1 cellular context compared by ENCODE assay signal in the genomic region with DNA sequence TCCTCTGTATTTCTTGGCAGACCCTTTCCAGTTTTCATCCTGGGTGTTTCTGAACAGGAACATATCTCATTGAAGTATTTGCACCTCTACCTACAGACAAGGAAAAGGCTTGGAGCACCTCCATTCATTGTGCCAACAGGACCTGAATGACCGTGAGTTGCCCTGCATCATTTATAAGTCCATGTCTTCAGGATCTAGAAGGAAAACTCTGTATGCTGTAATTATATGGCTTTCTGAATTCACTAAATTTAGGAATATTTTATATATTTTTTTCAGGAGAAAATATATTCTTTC.
TF ChIP-seq lines count a peak whose summit lies in the region.

No MANE protein-coding gene starts in this region.

TF ChIP-seq in H1, 55 proteins besides CTCF, POLR2A, EP300 and RAD21 (continued from another document):
- TF ChIP-seq, protein P1, sequence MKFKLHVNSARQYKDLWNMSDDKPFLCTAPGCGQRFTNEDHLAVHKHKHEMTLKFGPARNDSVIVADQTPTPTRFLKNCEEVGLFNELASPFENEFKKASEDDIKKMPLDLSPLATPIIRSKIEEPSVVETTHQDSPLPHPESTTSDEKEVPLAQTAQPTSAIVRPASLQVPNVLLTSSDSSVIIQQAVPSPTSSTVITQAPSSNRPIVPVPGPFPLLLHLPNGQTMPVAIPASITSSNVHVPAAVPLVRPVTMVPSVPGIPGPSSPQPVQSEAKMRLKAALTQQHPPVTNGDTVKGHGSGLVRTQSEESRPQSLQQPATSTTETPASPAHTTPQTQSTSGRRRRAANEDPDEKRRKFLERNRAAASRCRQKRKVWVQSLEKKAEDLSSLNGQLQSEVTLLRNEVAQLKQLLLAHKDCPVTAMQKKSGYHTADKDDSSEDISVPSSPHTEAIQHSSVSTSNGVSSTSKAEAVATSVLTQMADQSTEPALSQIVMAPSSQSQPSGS (IDR thresholded peaks at IDR 0.05; ENCODE audit: low read length), result no peak
- TF ChIP-seq RFX5 (IDR thresholded peaks at IDR 0.05; ENCODE audit: borderline replicate concordance, low read depth, low read length) (no peak), CREB1 (IDR thresholded peaks at IDR 0.05) (no peak), NANOG (IDR thresholded peaks at IDR 0.05; ENCODE audit: insufficient read depth, low read depth, low read length, poor library complexity, severe bottlenecking) (no peak), CHD2 (IDR thresholded peaks at IDR 0.05; ENCODE audit: low read length) (no peak), EZH2 (IDR thresholded peaks at IDR 0.05; ENCODE audit: low read depth, low read length, severe bottlenecking) (no peak), CEBPB (IDR thresholded peaks at IDR 0.05; ENCODE audit: low read depth, low read length) (no peak), HDAC2 (IDR thresholded peaks at IDR 0.05; ENCODE audit: borderline replicate concordance in 1 of 2, low read depth in 2 of 2, low read length in 2 of 2) (no peak), RNF2 (IDR thresholded peaks at IDR 0.05; ENCODE audit: borderline replicate concordance, low read depth, low read length, missing control alignments, poor library complexity, severe bottlenecking) (no peak), CBX5 (IDR thresholded peaks at IDR 0.05; ENCODE audit: low read depth, low read length) (no peak), RXRA (IDR thresholded peaks at IDR 0.05; ENCODE audit: insufficient read depth, low read depth, low read length) (no peak), PHF8 (conservative IDR thresholded peaks at IDR 0.05; ENCODE audit: low read depth, low read length) (no peak)
- TF ChIP-seq, protein P2, sequence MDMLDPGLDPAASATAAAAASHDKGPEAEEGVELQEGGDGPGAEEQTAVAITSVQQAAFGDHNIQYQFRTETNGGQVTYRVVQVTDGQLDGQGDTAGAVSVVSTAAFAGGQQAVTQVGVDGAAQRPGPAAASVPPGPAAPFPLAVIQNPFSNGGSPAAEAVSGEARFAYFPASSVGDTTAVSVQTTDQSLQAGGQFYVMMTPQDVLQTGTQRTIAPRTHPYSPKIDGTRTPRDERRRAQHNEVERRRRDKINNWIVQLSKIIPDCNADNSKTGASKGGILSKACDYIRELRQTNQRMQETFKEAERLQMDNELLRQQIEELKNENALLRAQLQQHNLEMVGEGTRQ (IDR thresholded peaks at IDR 0.05; ENCODE audit: low read length), result no peak
